Comparison of ENCODE assay signal across 1 cellular context in genomic region chr17:58316260-58316960, GRCh38.
TF ChIP-seq lines count a peak whose summit lies in the region.

No MANE protein-coding gene starts in this region.

TF ChIP-seq in GM23338, 12 proteins besides CTCF, POLR2A, EP300 and RAD21 (continued from another document):
- TF ChIP-seq REST (IDR thresholded peaks at IDR 0.05; ENCODE audit: unreplicated experiment) (no peak), STAT1 (IDR thresholded peaks at IDR 0.05; ENCODE audit: unreplicated experiment) (no peak), ZNF331 (CRISPR knock-in tag; IDR thresholded peaks at IDR 0.05; ENCODE audit: low read depth) (no peak), EZH2phosphoT487 (IDR thresholded peaks at IDR 0.05; ENCODE audit: unreplicated experiment) (no peak), POLR2AphosphoS5 (IDR thresholded peaks at IDR 0.05; ENCODE audit: low read depth) (no peak), NANOG (IDR thresholded peaks at IDR 0.05; ENCODE audit: borderline replicate concordance) (no peak), ZNF462 (CRISPR knock-in tag; IDR thresholded peaks at IDR 0.05) (no peak)
